In genomic region chr5:33850100-33850594, GRCh38 we compare ENCODE assay signal across 1 cellular context.
TF ChIP-seq lines count a peak whose summit lies in the region.

No MANE protein-coding gene starts in this region.

TF ChIP-seq in GM12878, 131 proteins besides CTCF, POLR2A, EP300 and RAD21 (continued from another document and continues in another):
- TF ChIP-seq ZNF687 (IDR thresholded peaks at IDR 0.05) (peak; percentile 79), WRNIP1 (IDR thresholded peaks at IDR 0.05; ENCODE audit: borderline replicate concordance, low read depth, low read length) (peak; percentile 75; the same call in 1 of the 2 replicates), ZBTB4 (CRISPR knock-in tag; IDR thresholded peaks at IDR 0.05) (no peak), RELB (IDR thresholded peaks at IDR 0.05; ENCODE audit: low read depth) (peak; percentile 99), ZBTB33 (IDR thresholded peaks at IDR 0.05) (0 out of 2 replicates have a peak, but pooled peaks have one; percentile 8), LARP7 (IDR thresholded peaks at IDR 0.05) (no peak), SP1 (IDR thresholded peaks at IDR 0.05; ENCODE audit: low read depth, low read length) (peak; percentile 84), PRDM15 (CRISPR knock-in tag; IDR thresholded peaks at IDR 0.05) (no peak), GABPA (IDR thresholded peaks at IDR 0.05; ENCODE audit: low read depth) (peak; percentile 73; the same call in 1 of the 2 replicates), GATAD2B (conservative IDR thresholded peaks at IDR 0.05; ENCODE audit: low read depth) (peak; percentile 99), BCL3 (IDR thresholded peaks at IDR 0.05; ENCODE audit: borderline replicate concordance, insufficient read depth, low read depth, low read length, poor library complexity, severe bottlenecking) (peak; percentile 99), SKIL (IDR thresholded peaks at IDR 0.05; ENCODE audit: low read depth, poor library complexity, severe bottlenecking) (peak; percentile 99), MTA3 (IDR thresholded peaks at IDR 0.05; ENCODE audit: borderline replicate concordance, low read length) (peak; percentile 98), MLLT1 (IDR thresholded peaks at IDR 0.05) (peak; percentile 95), ZNF207 (IDR thresholded peaks at IDR 0.05; ENCODE audit: borderline replicate concordance) (no peak), SREBF2 (IDR thresholded peaks at IDR 0.05; ENCODE audit: low read length) (no peak), MXI1 (IDR thresholded peaks at IDR 0.05; ENCODE audit: low read depth, low read length) (no peak), IRF5 (IDR thresholded peaks at IDR 0.05; ENCODE audit: borderline replicate concordance) (0 out of 2 replicates have a peak, but pooled peaks have one; percentile 25), E2F4 (IDR thresholded peaks at IDR 0.05; ENCODE audit: low read depth, low read length) (no peak), KLF5 (IDR thresholded peaks at IDR 0.05; ENCODE audit: partially characterized antibody) (peak; percentile 89), RUNX3 (IDR thresholded peaks at IDR 0.05; ENCODE audit: low read length) (peak; percentile 99), USF2 (IDR thresholded peaks at IDR 0.05; ENCODE audit: borderline replicate concordance, low read depth, low read length) (no peak), SMAD1 (IDR thresholded peaks at IDR 0.05; ENCODE audit: low read depth, partially characterized antibody) (peak; percentile 92), POU2F2 (IDR thresholded peaks at IDR 0.05; ENCODE audit: borderline replicate concordance, low read depth, low read length) (peak; percentile 90; the same call in 2 of the 3 replicates), STAT3 (IDR thresholded peaks at IDR 0.05; ENCODE audit: low read depth, low read length) (peak; percentile 94; the same call in 1 of the 2 replicates), CBFB (IDR thresholded peaks at IDR 0.05; ENCODE audit: low read depth) (peak; percentile 95), SMARCA5 (IDR thresholded peaks at IDR 0.05) (0 out of 2 replicates have a peak, but pooled peaks have one; percentile 51), RELA (IDR thresholded peaks at IDR 0.05; ENCODE audit: borderline replicate concordance, partially characterized antibody) (peak; percentile 99)
